Comparison of ENCODE assay signal across 26 cellular contexts in the genomic region with DNA sequence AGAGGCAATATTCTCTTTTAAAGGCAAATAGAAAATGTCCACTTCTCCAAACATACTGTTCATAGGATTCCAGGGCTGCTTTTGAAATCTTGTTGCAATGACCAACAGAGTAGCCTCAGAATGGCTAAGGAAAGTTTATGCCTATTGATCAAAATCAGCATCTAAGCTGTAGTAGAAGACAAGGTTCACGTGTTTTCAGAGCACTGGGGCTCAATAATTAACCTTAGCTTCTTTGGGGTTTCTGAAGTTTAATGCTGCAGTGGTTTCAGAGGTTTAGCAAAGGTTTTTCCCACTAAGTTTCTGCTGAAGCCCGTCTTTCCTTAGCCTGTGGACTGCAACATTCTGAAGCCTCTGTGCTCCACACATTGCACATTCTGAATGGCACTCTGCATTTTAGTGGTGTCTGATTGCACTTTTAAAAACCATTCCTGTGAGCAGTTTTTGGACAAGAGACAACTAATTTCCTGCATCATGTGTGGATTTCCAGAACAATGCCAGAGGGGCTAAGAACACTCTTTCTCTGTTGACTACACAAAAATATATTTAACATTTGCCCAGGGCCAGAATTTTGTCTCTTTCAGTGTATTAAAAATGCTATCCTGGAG.
A peak's percentile ranks its signal among the peaks of the same experiment; 100 is the strongest.
DNase-seq lines count a peak whose midpoint lies in the region; ATAC-seq, FAIRE-seq and TF ChIP-seq lines count a peak whose summit lies in the region.
"Had no signal": no experiment of that assay in that cellular context is flagged by ENCODE, and none has a peak within 500 bp of the region (broad histone marks: within the 10 kb centered on the region; RNA-seq: fewer than 3 reads in every experiment).

No MANE protein-coding gene starts in this region.

- H3K36me3 ChIP-seq in GM12878 (ENCODE audit: control insufficient read depth in 2 of 2, insufficient read depth in 2 of 2, low read length in 1 of 2): no peaks in the 10 kb centered on the region
- H3K36me3 ChIP-seq: BLaER1 treated with 17β-estradiol and CSF1 and Interleukin-3, amounts not matched to agents 10 nM and 100 nM; MG63; right atrium auricular region; upper lobe of left lung had no signal

- no peaks in the 10 kb centered on the region for H3K9me3 Mint-ChIP-seq in stimulated activated memory B cell treated with anti-CD40 and anti-IgM and Interleukin-4, amounts not matched to agents 10 μg/mL and 1 μg/mL and 100 μg/mL, for 72 hours
- H3K9me3 Mint-ChIP-seq: activated CD4-positive, alpha-beta memory T cell treated with anti-CD3 and anti-CD28 coated beads, Interleukin-2, amount 10 ng/mL, durations not matched to agents 7 days and 5 days; activated T-cell treated with anti-CD3 and anti-CD28 coated beads, Interleukin-2, amount 50 U/mL, for 4 hours; memory B cell; neural crest cell; T-helper 1 cell treated with Interleukin-12 subunit alpha and Interleukin-12 subunit beta and Interleukin-4 antibody, amounts not matched to agents 30 μg/mL and 1 μg/mL, for 36 hours had no signal

- POLR2A ChIA-PET in GM12878 (lab: Charles Lee): interaction anchor here (0.6 kb wide), 1 partner anchor 87 kb away, joined by 3 read pairs; no protein-coding TSS in a partner anchor

- no peak overlapping the region for H3K27ac ChIP-seq in GM12878 (ENCODE audit: control insufficient read depth, insufficient read depth)
- H3K27ac ChIP-seq: 22Rv1; BLaER1 treated with 17β-estradiol and CSF1 and Interleukin-3, amounts not matched to agents 10 nM and 100 nM; right atrium auricular region; upper lobe of left lung; VCaP had no signal

- no peak overlapping the region for H2AFZ ChIP-seq in GM12878 (ENCODE audit: control insufficient read depth, low read depth, low read length)

- WGBS in GM12878 (ENCODE audit: insufficient coverage, insufficient replicate concordance, low lambda C conversion rate, missing lambda C conversion rate): 87% methylated on average over 2 of the region's 2 CpGs

- SMC1A ChIA-PET in GM12878 (lab: Charles Lee; ENCODE audit: uncharacterized antibody, unreplicated experiment): interaction anchor here (0.6 kb wide), 1 partner anchor 36 kb away, joined by 3 read pairs; no protein-coding TSS in a partner anchor

- no peaks in the 10 kb centered on the region for H3K36me3 Mint-ChIP-seq in stimulated activated memory B cell treated with anti-CD40 and anti-IgM and Interleukin-4, amounts not matched to agents 10 μg/mL and 1 μg/mL and 100 μg/mL, for 72 hours
- H3K36me3 Mint-ChIP-seq: activated naive CD8-positive, alpha-beta T cell; memory B cell had no signal

- H3K27me3 ChIP-seq in GM12878 (replicated peaks in 1 of 2; ENCODE audit: control insufficient read depth in 2 of 2, insufficient read depth in 2 of 2, low read length in 1 of 2): no peaks in the 10 kb centered on the region
- H3K27me3 ChIP-seq: BLaER1 treated with 17β-estradiol and CSF1 and Interleukin-3, amounts not matched to agents 10 nM and 100 nM; MG63; right atrium auricular region; upper lobe of left lung had no signal

- H3K4me3 ChIP-seq in GM12878: no peak overlapping the region
- H3K4me3 ChIP-seq: BLaER1 treated with 17β-estradiol and CSF1 and Interleukin-3, amounts not matched to agents 10 nM and 100 nM; MG63; right atrium auricular region; upper lobe of left lung had no signal

- DNase-seq in NCI-H1092 treated with DMSO at 0.1 percent for 48 hours (lab: John Stamatoyannopoulos, UW) (peak; percentile 4), NCI-H1092 (lab: John Stamatoyannopoulos, UW) (no peak), GM12878 (ENCODE audit: low read depth, low spot score) (peak; percentile 26), Ammon's horn (ENCODE audit: low spot score) (no peak)
- DNase-seq in activated T-cell treated with anti-CD3 and anti-CD28 coated beads, Interleukin-2, amount 50 U/mL, for 1 hour: no peak
- DNase-seq: activated CD4-positive, alpha-beta memory T cell treated with anti-CD3 and anti-CD28 coated beads, Interleukin-2, amount 10 ng/mL, durations not matched to agents 7 days and 5 days; activated T-cell treated with anti-CD3 and anti-CD28 coated beads, Interleukin-2, amount 50 U/mL, for 4 hours; DMS 273 treated with DMSO at 0.1 percent for 48 hours; MG63; NCI-H1694 treated with DMSO at 0.1 percent for 48 hours; SHP77 treated with DMSO at 0.1 percent for 48 hours; stimulated activated naive CD8-positive, alpha-beta T cell treated with anti-CD3 and anti-CD28 coated beads, Interleukin-15, Interleukin-2, amounts not matched to agents 100 U/mL and 50 U/mL, for 24 hours; upper lobe of left lung had no signal

- in situ Hi-C loops in GM12878 (cut with MboI): no loop called here

- intact Hi-C loops in GM12878 (cut with micrococcal nuclease; ENCODE audit: unreplicated experiment): no loop called here

- peak overlapping the region; percentile 30 for H3K27ac Mint-ChIP-seq in stimulated activated memory B cell treated with anti-CD40 and anti-IgM and Interleukin-4, amounts not matched to agents 10 μg/mL and 1 μg/mL and 100 μg/mL, for 72 hours
- H3K27ac Mint-ChIP-seq: activated CD4-positive, alpha-beta memory T cell treated with anti-CD3 and anti-CD28 coated beads, Interleukin-2, amount 10 ng/mL, durations not matched to agents 7 days and 5 days; activated naive CD8-positive, alpha-beta T cell; memory B cell; T-helper 1 cell treated with Interleukin-12 subunit alpha and Interleukin-12 subunit beta and Interleukin-4 antibody, amounts not matched to agents 30 μg/mL and 1 μg/mL, for 36 hours had no signal

- H3K4me2 ChIP-seq in GM12878 (ENCODE audit: control insufficient read depth, insufficient read depth): no peak overlapping the region
- H3K4me2 ChIP-seq: BLaER1 treated with 17β-estradiol and CSF1 and Interleukin-3, amounts not matched to agents 10 nM and 100 nM had no signal

- H3K79me2 ChIP-seq in GM12878 (ENCODE audit: control insufficient read depth, insufficient read depth, low read length): no peaks in the 10 kb centered on the region

- no peak for TF ChIP-seq EP300 in GM12878 (IDR thresholded peaks at IDR 0.05; ENCODE audit: borderline replicate concordance in 1 of 2, control insufficient read depth in 1 of 2, low read depth in 2 of 2, low read length in 2 of 2)

- no peaks in the 10 kb centered on the region for H3K4me1 Mint-ChIP-seq in stimulated activated memory B cell treated with anti-CD40 and anti-IgM and Interleukin-4, amounts not matched to agents 10 μg/mL and 1 μg/mL and 100 μg/mL, for 72 hours
- H3K4me1 Mint-ChIP-seq: activated CD4-positive, alpha-beta memory T cell treated with anti-CD3 and anti-CD28 coated beads, Interleukin-2, amount 10 ng/mL, durations not matched to agents 7 days and 5 days had no signal

- no peaks in the 10 kb centered on the region for H3K9me3 ChIP-seq in GM12878 (replicated peaks; ENCODE audit: control insufficient read depth, insufficient read depth, low read length)
- H3K9me3 ChIP-seq: BLaER1 treated with 17β-estradiol and CSF1 and Interleukin-3, amounts not matched to agents 10 nM and 100 nM; MG63; right atrium auricular region; upper lobe of left lung had no signal

- no peak overlapping the region for H3K4me3 Mint-ChIP-seq in stimulated activated memory B cell treated with anti-CD40 and anti-IgM and Interleukin-4, amounts not matched to agents 10 μg/mL and 1 μg/mL and 100 μg/mL, for 72 hours
- H3K4me3 Mint-ChIP-seq: activated CD4-positive, alpha-beta memory T cell treated with anti-CD3 and anti-CD28 coated beads, Interleukin-2, amount 10 ng/mL, durations not matched to agents 7 days and 5 days; activated naive CD8-positive, alpha-beta T cell; activated T-cell treated with anti-CD3 and anti-CD28 coated beads, Interleukin-2, amount 50 U/mL, for 4 hours; memory B cell; neural crest cell; T-helper 1 cell treated with Interleukin-12 subunit alpha and Interleukin-12 subunit beta and Interleukin-4 antibody, amounts not matched to agents 30 μg/mL and 1 μg/mL, for 36 hours had no signal

- no peak overlapping the region for H3K9ac ChIP-seq in GM12878 (ENCODE audit: control insufficient read depth, insufficient read depth, low read length)
- H3K9ac ChIP-seq: BLaER1 treated with 17β-estradiol and CSF1 and Interleukin-3, amounts not matched to agents 10 nM and 100 nM had no signal

- FAIRE-seq in GM12878 (lab: Jason Lieb, UNC): no peak
- FAIRE-seq: islet of Langerhans had no signal

- RAD21 ChIA-PET in GM12878 (lab: Charles Lee; ENCODE audit: unreplicated experiment): no interaction called here

- H3K27me3 Mint-ChIP-seq in stimulated activated memory B cell treated with anti-CD40 and anti-IgM and Interleukin-4, amounts not matched to agents 10 μg/mL and 1 μg/mL and 100 μg/mL, for 72 hours: no peaks in the 10 kb centered on the region
- H3K27me3 Mint-ChIP-seq: activated naive CD8-positive, alpha-beta T cell; memory B cell had no signal

- TF ChIP-seq CTCF in GM12878 (IDR thresholded peaks at IDR 0.05 in 2 of 3, conservative IDR thresholded peaks at IDR 0.05 in 1 of 3; ENCODE audit: control insufficient read depth in 2 of 3, extremely low read depth in 1 of 3, insufficient read depth in 1 of 3, low read depth in 3 of 3, low read length in 3 of 3): no peak

- no peaks in the 10 kb centered on the region for H4K20me1 ChIP-seq in GM12878 (ENCODE audit: control insufficient read depth, insufficient read depth)
- H4K20me1 ChIP-seq: BLaER1 treated with 17β-estradiol and CSF1 and Interleukin-3, amounts not matched to agents 10 nM and 100 nM had no signal

- BruUV-seq in GM12878 (replicated peaks; lab: Mats Ljungman, UMichigan): no TSS peak

- H3K4me1 ChIP-seq in GM12878 (ENCODE audit: control insufficient read depth, insufficient read depth, low read length): no peaks in the 10 kb centered on the region
- H3K4me1 ChIP-seq: BLaER1 treated with 17β-estradiol and CSF1 and Interleukin-3, amounts not matched to agents 10 nM and 100 nM; right atrium auricular region had no signal

- TF ChIP-seq RAD21 in GM12878 (IDR thresholded peaks at IDR 0.05; ENCODE audit: insufficient read depth, low read depth, low read length): no peak

- peak; percentile 49 for ATAC-seq in HG02938 (IDR thresholded peaks at IDR 0.05; ENCODE audit: unreplicated experiment)
- peak; percentile 69 for ATAC-seq in GM12878
- ATAC-seq in stimulated activated memory B cell treated with anti-CD40 and anti-IgM and Interleukin-4, amounts not matched to agents 10 μg/mL and 1 μg/mL and 100 μg/mL, for 72 hours: no peak
- ATAC-seq in HG03159 (IDR thresholded peaks at IDR 0.05; ENCODE audit: unreplicated experiment): no peak
- ATAC-seq: activated T-cell treated with anti-CD3 and anti-CD28 coated beads, Interleukin-2, amount 50 U/mL, for 4 hours; esophagus mucosa; stimulated activated naive CD8-positive, alpha-beta T cell treated with anti-CD3 and anti-CD28 coated beads, Interleukin-15, Interleukin-2, amounts not matched to agents 100 U/mL and 50 U/mL, for 24 hours had no signal

- CTCF ChIA-PET in GM12878 (lab: Yijun Ruan, JAX): interaction anchor here (0.9 kb wide), 1 partner anchor 184 kb away, joined by 4 read pairs; no protein-coding TSS in a partner anchor

- TF ChIP-seq POLR2A in GM12878 (IDR thresholded peaks at IDR 0.05; ENCODE audit: low read depth, low read length): no peak

TF ChIP-seq in GM12878, 131 proteins besides CTCF, POLR2A, EP300 and RAD21 (continues in another document):
- TF ChIP-seq PAX5 (IDR thresholded peaks at IDR 0.05; ENCODE audit: borderline replicate concordance, low read depth, low read length): no peak

Comparison
In these comparisons a context has a peak if more than half of its experiments do, and no peak if none do; other contexts are left out.
1. DNase-seq: peak in NCI-H1092 treated with DMSO at 0.1 percent for 48 hours (single experiment) and GM12878 (single experiment); none in NCI-H1092 (single experiment), Ammon's horn (single experiment) and activated T-cell treated with anti-CD3 and anti-CD28 coated beads, Interleukin-2, amount 50 U/mL, for 1 hour (single experiment).
2. ATAC-seq: peak in HG02938 (single experiment) and GM12878 (single experiment); none in stimulated activated memory B cell treated with anti-CD40 and anti-IgM and Interleukin-4, amounts not matched to agents 10 μg/mL and 1 μg/mL and 100 μg/mL, for 72 hours (single experiment) and HG03159 (single experiment).